ENCODE assay signal across 8 cellular contexts in genomic region chr15:31489801-31490646, GRCh38.
A peak's percentile ranks its signal among the peaks of the same experiment; 100 is the strongest.
DNase-seq lines count a peak whose midpoint lies in the region; ATAC-seq and TF ChIP-seq lines count a peak whose summit lies in the region.

No MANE protein-coding gene starts in this region.

- peaks cover 14% of the 10 kb centered on the region for H3K27me3 Mint-ChIP-seq in nephron progenitor cell (ENCODE audit: low read depth, poor library complexity)

- peaks cover 13% of the 10 kb centered on the region for H3K36me3 Mint-ChIP-seq in nephron progenitor cell (ENCODE audit: low read depth)

- H3K9me3 Mint-ChIP-seq in nephron progenitor cell = peaks cover 39% of the 10 kb centered on the region

- ATAC-seq in HG02588 (IDR thresholded peaks at IDR 0.05; ENCODE audit: unreplicated experiment) = no peak
- ATAC-seq in GM19463 (IDR thresholded peaks at IDR 0.05; ENCODE audit: unreplicated experiment) = no peak

- no peak overlapping the region for H3K4me3 ChIP-seq in fibroblast of mammary gland (ENCODE audit: control insufficient read depth, low read depth, low read length)

- DNase-seq in A172 (ENCODE audit: low spot score) = peak; percentile 38
- peak; percentile 20 for DNase-seq in DMS53 treated with DMSO at 0.1 percent for 48 hours (lab: John Stamatoyannopoulos, UW; ENCODE audit: unreplicated experiment)
- DNase-seq in MV-4-11 (lab: John Stamatoyannopoulos, UW) = peak; percentile 48
- peak; percentile 37 to 43 for DNase-seq in activated CD4-positive, alpha-beta T cell treated with anti-CD3 and anti-CD28 coated beads, Interleukin-2, amount 50 U/mL, for 48 hours
- DNase-seq in fibroblast of mammary gland (ENCODE audit: low read depth) = peak; percentile 68
- peak; percentile 50 for DNase-seq in nephron progenitor cell

- H3K4me1 Mint-ChIP-seq in nephron progenitor cell = peaks cover 7% of the 10 kb centered on the region

- no peak overlapping the region for H3K4me3 Mint-ChIP-seq in nephron progenitor cell

- peak; percentile 97 for TF ChIP-seq CTCF in fibroblast of mammary gland (conservative IDR thresholded peaks at IDR 0.05; ENCODE audit: control insufficient read depth, insufficient read depth, low read depth, low read length)
- TF ChIP-seq CTCF in nephron progenitor cell (IDR thresholded peaks at IDR 0.05) = peak; percentile 90

- H3K27ac Mint-ChIP-seq in nephron progenitor cell = no peak overlapping the region
